Comparison of ENCODE assay signal across 8 cellular contexts in the genomic region with DNA sequence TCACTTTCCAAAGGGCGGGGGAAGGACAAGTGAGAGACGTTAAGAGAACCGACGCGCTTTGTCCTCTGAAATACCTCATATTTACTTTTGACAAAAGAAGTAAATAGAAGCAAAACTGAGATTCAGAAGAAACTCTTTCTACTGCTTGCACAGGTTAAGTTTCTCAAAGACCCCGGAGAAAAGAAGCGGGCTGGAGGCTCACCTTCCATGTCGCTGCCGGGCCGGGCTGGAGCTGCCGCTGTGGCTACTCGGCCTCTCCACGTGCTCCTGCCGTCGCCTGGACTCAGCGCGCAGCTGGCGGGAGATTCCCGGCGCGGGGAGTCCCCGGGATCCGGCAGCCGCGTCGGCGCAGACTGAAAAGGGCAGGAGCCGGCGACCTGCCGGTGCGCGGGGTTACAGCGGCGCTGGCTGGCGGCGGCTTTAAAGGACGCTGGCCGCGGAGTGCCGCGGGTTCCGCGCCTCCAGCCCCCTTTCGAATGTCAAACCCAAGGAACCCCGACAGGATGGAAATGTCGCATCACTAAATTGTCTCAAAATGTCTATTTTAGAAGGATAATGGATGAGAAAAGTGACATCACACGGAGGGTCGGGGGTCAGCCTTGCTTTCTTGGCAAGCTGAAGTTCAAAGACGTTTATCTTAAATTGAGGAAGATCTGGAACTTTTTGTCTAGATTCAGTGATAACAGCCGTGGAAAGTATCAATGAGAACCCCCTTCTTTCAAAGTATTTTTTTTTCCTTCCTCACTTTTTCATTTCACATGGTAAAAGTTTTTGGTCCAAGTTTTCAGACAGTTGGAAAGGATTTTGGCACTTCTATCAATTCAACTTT. TPM values are rescaled to one million over a fixed set of nuclear protein-coding genes. Genes with fewer than 3 reads are reported as not detected.
DNase-seq lines count a peak whose midpoint lies in the region; ATAC-seq and TF ChIP-seq lines count a peak whose summit lies in the region.

TSS of gene IKZF3 (minus strand) at position 395 of the 829 bp plus-strand sequence. CDS start at position 209, 186 bp downstream.

- H3K14ac ChIP-seq in mesenchymal stem cell (ENCODE audit: low read length in 2 of 2) = no peak within 1 kb of the TSS

- H2AK5ac ChIP-seq in mesenchymal stem cell (ENCODE audit: low read length, severe bottlenecking) = no peak within 1 kb of the TSS

- no peak within 1 kb of the TSS for H3K27ac ChIP-seq in mesenchymal stem cell (ENCODE audit: low read length, poor library complexity, severe bottlenecking)

- peak within 1 kb of the TSS in 1 of 2 experiments; percentile 89 for H3K23ac ChIP-seq in mesenchymal stem cell (ENCODE audit: low read length in 2 of 2)

- peak; percentile 44 to 47 for ATAC-seq in activated CD4-positive, CD25-positive, alpha-beta regulatory T cell treated with anti-CD3 and anti-CD28 coated beads, Interleukin-2, amount 50 U/mL, for 24 hours

- no peak within 1 kb of the TSS for H2BK5ac ChIP-seq in mesenchymal stem cell (ENCODE audit: low read depth, low read length, poor library complexity, severe bottlenecking)

- H3K36me3 ChIP-seq in MG63 = no peaks in the 10 kb centered on the region
- no peaks in the 10 kb centered on the region for H3K36me3 ChIP-seq in mesenchymal stem cell (ENCODE audit: control insufficient read depth in 1 of 2, insufficient read depth in 2 of 2, low read depth in 1 of 2, low read length in 2 of 2)

- no peak within 1 kb of the TSS for H3K4me3 ChIP-seq in MG63
- H3K4me3 ChIP-seq in choroid plexus epithelial cell (ENCODE audit: low read depth, low read length) = no peak within 1 kb of the TSS
- H3K4me3 ChIP-seq in mesenchymal stem cell (ENCODE audit: insufficient read depth in 1 of 2, low read depth in 1 of 2, low read length in 2 of 2) = peak within 1 kb of the TSS in 1 of 2 experiments; percentile 45

- H3K18ac ChIP-seq in mesenchymal stem cell (ENCODE audit: low read depth in 1 of 2, low read length in 2 of 2) = no peak within 1 kb of the TSS

- H2AFZ ChIP-seq in mesenchymal stem cell (ENCODE audit: low read depth, low read length) = peak within 1 kb of the TSS; percentile 39

- peaks cover 58% of the 10 kb centered on the region for H3K27me3 ChIP-seq in MG63
- peaks cover 32 to 87% of the 10 kb centered on the region in 2 experiments for H3K27me3 ChIP-seq in mesenchymal stem cell (ENCODE audit: control insufficient read depth in 1 of 2, insufficient read depth in 1 of 2, low read length in 2 of 2)

- H3K4me1 ChIP-seq in mesenchymal stem cell (ENCODE audit: control insufficient read depth, insufficient read depth, low read depth, low read length) = peaks cover 4% of the 10 kb centered on the region

- peak; percentile 59 for TF ChIP-seq CTCF in GM20000 (IDR thresholded peaks at IDR 0.05; ENCODE audit: extremely low read depth, missing control alignments)
- no peak for TF ChIP-seq CTCF in choroid plexus epithelial cell (conservative IDR thresholded peaks at IDR 0.05; ENCODE audit: low read depth, low read length)

- H4K91ac ChIP-seq in mesenchymal stem cell (ENCODE audit: low read length) = no peak within 1 kb of the TSS

- H3K4me2 ChIP-seq in mesenchymal stem cell (ENCODE audit: low read length, poor library complexity, severe bottlenecking) = peak within 1 kb of the TSS; percentile 82

- H3K79me1 ChIP-seq in mesenchymal stem cell (replicated peaks; ENCODE audit: low read length, poor library complexity, severe bottlenecking) = no peaks in the 10 kb centered on the region

- no peak within 1 kb of the TSS for H2BK12ac ChIP-seq in mesenchymal stem cell (ENCODE audit: low read length in 2 of 2)

- no peak within 1 kb of the TSS for H4K8ac ChIP-seq in mesenchymal stem cell (ENCODE audit: low read length)

- no peaks in the 10 kb centered on the region for H3K9me3 ChIP-seq in MG63
- peaks cover 6% of the 10 kb centered on the region for H3K9me3 ChIP-seq in mesenchymal stem cell (ENCODE audit: control insufficient read depth, low read length)

- WGBS in mesenchymal stem cell = 9% methylated on average over 46 of the region's 50 CpGs

- no peak within 1 kb of the TSS for H3K4ac ChIP-seq in mesenchymal stem cell (ENCODE audit: low read depth in 1 of 2, low read length in 2 of 2)

- H3K9ac ChIP-seq in mesenchymal stem cell (ENCODE audit: low read length) = no peak within 1 kb of the TSS

- peak; percentile 91 for DNase-seq in COLO668 (lab: John Stamatoyannopoulos, UW; ENCODE audit: unreplicated experiment)
- DNase-seq in GM20000 (ENCODE audit: low spot score) = peak; percentile 76
- DNase-seq in MG63 = peak; percentile 53
- peak; percentile 28 for DNase-seq in choroid plexus epithelial cell (ENCODE audit: low read depth)
- peak; percentile 57 for DNase-seq in mesenchymal stem cell
- DNase-seq in stimulated activated CD8-positive, alpha-beta memory T cell treated with anti-CD3 and anti-CD28 coated beads, Interleukin-4, amount 100 ng/mL, for 48 hours = peak; percentile 86
- no peak for DNase-seq in kidney glomerular epithelial cell (lab: John Stamatoyannopoulos, UW)

- no peak within 1 kb of the TSS for H2BK15ac ChIP-seq in mesenchymal stem cell (ENCODE audit: low read depth, poor library complexity, severe bottlenecking)

- no peak within 1 kb of the TSS for H2BK120ac ChIP-seq in mesenchymal stem cell (ENCODE audit: low read depth, low read length)

RNA-seq across cellular contexts. Expression of gene IKZF3, which starts in this region (rescaled TPM):
- not detected in 2 replicates for total RNA-seq in MG63 (2014; rRNA removed; shearing (Covaris generic); ENCODE audit: low replicate concordance)
- 0.01 TPM for polyA plus RNA-seq in mesenchymal stem cell (2013, experiment 1 of 2)
- polyA plus RNA-seq in mesenchymal stem cell (2013, experiment 2 of 2) = not detected

Comparison
In these comparisons a context has a peak if more than half of its experiments do, and no peak if none do; other contexts are left out.
1. Peak in DNase-seq in MG63; RNA of the gene not detected or under 1 TPM.